ENCODE assay signal across 8 cellular contexts in genomic region chr3:28241221-28242160, GRCh38. TPM values are rescaled to one million over a fixed set of nuclear protein-coding genes. Genes with fewer than 3 reads are reported as not detected.
DNase-seq lines count a peak whose midpoint lies in the region; ATAC-seq and TF ChIP-seq lines count a peak whose summit lies in the region.

CMC1 (plus strand) TSS chr3:28241619; CDS start chr3:28241794, 175 bp downstream.

- H2AK9ac ChIP-seq in IMR-90 (replicated peaks; ENCODE audit: low read depth, low read length, poor library complexity): peak within 1 kb of the TSS; percentile 88

- ATAC-seq in GM21528 (IDR thresholded peaks at IDR 0.05; ENCODE audit: low FRiP score, unreplicated experiment) (peak; percentile 99), IMR-90 (ENCODE audit: low read depth) (peak; percentile 100)

- in situ Hi-C loops in IMR-90 (cut with MboI; ENCODE audit: low sequenced_read_pairs): no loop called here

- dilution Hi-C loops in IMR-90 (cut with HindIII; ENCODE audit: low sequenced_read_pairs, unreplicated experiment): no loop called here

- peak within 1 kb of the TSS; percentile 68 for H3K4ac ChIP-seq in IMR-90 (ENCODE audit: low read depth, low read length)

- H4K8ac ChIP-seq in IMR-90 (ENCODE audit: low read depth in 2 of 2, low read length in 2 of 2): peak within 1 kb of the TSS; percentile 72 to 89

- H3K9ac ChIP-seq in IMR-90 (ENCODE audit: low read depth, low read length): peak within 1 kb of the TSS; percentile 71

- H3K18ac ChIP-seq in IMR-90 (ENCODE audit: low read depth, low read length): peak within 1 kb of the TSS; percentile 5; the same call in 1 of the 2 replicates

- peaks cover 3% of the 10 kb centered on the region; the same call in 1 of the 2 replicates for H3K9me1 ChIP-seq in IMR-90 (ENCODE audit: insufficient read depth, low read length)

- intact Hi-C loops in IMR-90 (cut with micrococcal nuclease): loop anchor here (5.0 kb wide), 1 partner anchor 529 kb away; no protein-coding TSS in a partner anchor

- H2AFZ ChIP-seq in IMR-90 (replicated peaks; ENCODE audit: low read length, poor library complexity): peak within 1 kb of the TSS; percentile 97

- peak; percentile 77 for TF ChIP-seq POLR2A in IMR-90 (IDR thresholded peaks at IDR 0.05; ENCODE audit: low read depth, low read length)

- H3K14ac ChIP-seq in IMR-90 (replicated peaks; ENCODE audit: low read depth, low read length): peak within 1 kb of the TSS; percentile 86

- peak within 1 kb of the TSS; percentile 75 for H3K27ac ChIP-seq in IMR-90 (ENCODE audit: insufficient read depth, low read length)

- H3K27me3 ChIP-seq in IMR-90 (ENCODE audit: control insufficient read depth, insufficient read depth, low read length) (no peaks in the 10 kb centered on the region), mononuclear cell (ENCODE audit: insufficient read depth, low read length) (no peaks in the 10 kb centered on the region)

- POLR2A ChIA-PET in IMR-90 (lab: Charles Lee; ENCODE audit: unreplicated experiment): no interaction called here

- H2BK15ac ChIP-seq in IMR-90 (ENCODE audit: low read depth, low read length): 0 out of 3 replicates have a peak within 1 kb of the TSS, but pooled peaks have one; percentile 45

- no TSS peak for BruUV-seq in IMR-90 (replicated peaks; lab: Mats Ljungman, UMichigan)

- H3K36me3 ChIP-seq in IMR-90 (ENCODE audit: control insufficient read depth, insufficient read depth, low read length): no peaks in the 10 kb centered on the region

- H3K4me1 ChIP-seq in IMR-90 (ENCODE audit: control insufficient read depth, insufficient read depth, low read length) (no peaks in the 10 kb centered on the region), mononuclear cell (ENCODE audit: insufficient read depth, low read length) (peaks cover 37% of the 10 kb centered on the region)

- CTCF ChIA-PET in IMR-90 (lab: Yijun Ruan, JAX): no interaction called here

- 0 out of 2 replicates have a peak within 1 kb of the TSS, but pooled peaks have one; percentile 21 for H2AK5ac ChIP-seq in IMR-90 (ENCODE audit: low read depth, low read length)

- TF ChIP-seq RAD21 in IMR-90 (IDR thresholded peaks at IDR 0.05; ENCODE audit: low read length): no peak

- H2BK20ac ChIP-seq in IMR-90 (ENCODE audit: low read depth, low read length): no peak within 1 kb of the TSS

- peak within 1 kb of the TSS; percentile 54; the same call in 1 of the 2 replicates for H3K56ac ChIP-seq in IMR-90 (ENCODE audit: extremely low read depth, insufficient read depth, low read length)

- peak within 1 kb of the TSS; percentile 75 for H3K4me3 ChIP-seq in IMR-90 (ENCODE audit: insufficient read depth, low read depth, low read length)
- peak within 1 kb of the TSS; percentile 81 for H3K4me3 ChIP-seq in mononuclear cell (ENCODE audit: low read length)

- H3K23ac ChIP-seq in IMR-90 (ENCODE audit: low read depth, low read length): peak within 1 kb of the TSS; percentile 89

- H4K5ac ChIP-seq in IMR-90 (ENCODE audit: low read depth, low read length): peak within 1 kb of the TSS; percentile 46

- H2BK120ac ChIP-seq in IMR-90 (ENCODE audit: low read depth, low read length): no peak within 1 kb of the TSS

- no peak for TF ChIP-seq CTCF in IMR-90 (conservative IDR thresholded peaks at IDR 0.05; ENCODE audit: low read depth, low read length)

- H3K79me1 ChIP-seq in IMR-90 (ENCODE audit: low read depth in 1 of 2, low read length in 2 of 2): peaks cover 22 to 25% of the 10 kb centered on the region in 2 experiments

- H2BK5ac ChIP-seq in IMR-90 (ENCODE audit: low read depth, low read length, poor library complexity, severe bottlenecking): peak within 1 kb of the TSS; percentile 80

- peak within 1 kb of the TSS; percentile 90 for H3K4me2 ChIP-seq in IMR-90 (ENCODE audit: low read depth, low read length)

- H4K20me1 ChIP-seq in IMR-90 (ENCODE audit: insufficient read depth, low read length): no peaks in the 10 kb centered on the region

- WGBS in IMR-90 (ENCODE audit: extremely low coverage in 2 of 2, insufficient read length in 1 of 2), 2 experiments: 0% methylated on average over 3 of the region's 68 CpGs; no CpG with 5 or more reads in 1 of the 2 experiments

- H3K9me3 ChIP-seq in IMR-90 (ENCODE audit: control insufficient read depth, insufficient read depth, low read length) (no peaks in the 10 kb centered on the region), mononuclear cell (ENCODE audit: low read depth, low read length) (no peaks in the 10 kb centered on the region)

- DNase-seq in DMS 273 (lab: John Stamatoyannopoulos, UW; ENCODE audit: unreplicated experiment) (peak; percentile 97), IMR-90 (peak; percentile 94), OCI-M1 (lab: John Stamatoyannopoulos, UW) (peak; percentile 98), activated T-cell treated with anti-CD3 and anti-CD28 coated beads for 24 hours (ENCODE audit: low read depth) (peak; percentile 96), epidermal melanocyte (ENCODE audit: insufficient read length, low spot score) (peak; percentile 90)
- peak; percentile 80 to 81 for DNase-seq in stimulated activated CD8-positive, alpha-beta memory T cell treated with anti-CD3 and anti-CD28 coated beads, Interleukin-4, amount 100 ng/mL, for 1 hour (ENCODE audit: low read depth in 2 of 2, low spot score in 1 of 2)

- peak within 1 kb of the TSS; percentile 33; the same call in 1 of the 2 replicates for H4K91ac ChIP-seq in IMR-90 (ENCODE audit: insufficient read depth, low read depth, low read length)

TF ChIP-seq in IMR-90, 13 proteins besides CTCF, POLR2A, EP300 and RAD21:
- TF ChIP-seq MXI1 (IDR thresholded peaks at IDR 0.05; ENCODE audit: borderline replicate concordance, low read depth, low read length) (peak; percentile 79; the same call in 1 of the 2 replicates), MAZ (IDR thresholded peaks at IDR 0.05; ENCODE audit: borderline replicate concordance, low read depth, low read length) (peak; percentile 24; the same call in 1 of the 2 replicates), RFX5 (IDR thresholded peaks at IDR 0.05; ENCODE audit: low read depth, low read length) (no peak), BHLHE40 (IDR thresholded peaks at IDR 0.05; ENCODE audit: low read depth, low read length) (peak; percentile 88), FOS (IDR thresholded peaks at IDR 0.05; ENCODE audit: low read depth, low read length) (0 out of 2 replicates have a peak, but pooled peaks have one; percentile 35)
TF ChIP-seq in IMR-90: peak in this region for 4.

RNA-seq across cellular contexts. Expression of gene CMC1, which starts in this region (rescaled TPM):
- total RNA-seq in IMR-90 (2012; rRNA removed): 1.6 and 2.8 TPM in 2 replicates
- 16.0 and 18.3 TPM in 2 replicates for polyA plus RNA-seq in IMR-90 (2012; rRNA removed)
- 12.5 and 15.4 TPM in 2 replicates for polyA plus RNA-seq in IMR-90 (2012; cell fraction: cytosol; rRNA removed)
- polyA plus RNA-seq in IMR-90 (2012; cell fraction: nucleus; rRNA removed; ENCODE audit: low replicate concordance): 3.4 and 11.0 TPM in 2 replicates
- total RNA-seq in mononuclear cell: 39.5 TPM

Comparison
In these comparisons a context has a peak if more than half of its experiments do, and no peak if none do; other contexts are left out.
1. Peak in every context shown above with its lines: DNase-seq, ATAC-seq, H3K4me3 ChIP-seq and H3K27ac ChIP-seq.
2. RNA of gene CMC1 (total RNA-seq): 39.5 TPM in mononuclear cell (single experiment); 1.6 to 2.8 TPM in IMR-90; every median in the first group is over 10 times any median in the second.